Comparison of ENCODE assay signal across 1 cellular context in genomic region chrX:12950851-12951589, GRCh38.
TF ChIP-seq lines count a peak whose summit lies in the region.

No MANE protein-coding gene starts in this region.

TF ChIP-seq in GM12878, 131 proteins besides CTCF, POLR2A, EP300 and RAD21 (continued from another document):
- TF ChIP-seq HSF1 (IDR thresholded peaks at IDR 0.05; ENCODE audit: low read depth, low read length) (no peak), PRDM15 (CRISPR knock-in tag; IDR thresholded peaks at IDR 0.05) (no peak), GATAD2B (conservative IDR thresholded peaks at IDR 0.05; ENCODE audit: low read depth) (no peak; the same call in 1 of the 2 replicates), NRF1 (conservative IDR thresholded peaks at IDR 0.05; ENCODE audit: low read depth, low read length) (no peak), EZH2 (IDR thresholded peaks at IDR 0.05; ENCODE audit: borderline replicate concordance, control insufficient read depth, low read depth, low read length) (no peak), E4F1 (IDR thresholded peaks at IDR 0.05; ENCODE audit: borderline replicate concordance, partially characterized antibody) (no peak), KAT2A (conservative IDR thresholded peaks at IDR 0.05; ENCODE audit: control insufficient read depth, low read depth, low read length) (no peak), MLLT1 (IDR thresholded peaks at IDR 0.05) (peak; percentile 94), SUZ12 (IDR thresholded peaks at IDR 0.05; ENCODE audit: unreplicated experiment) (no peak), GABPA (IDR thresholded peaks at IDR 0.05; ENCODE audit: low read depth) (no peak), JUNB (IDR thresholded peaks at IDR 0.05) (peak; percentile 72), IKZF2 (IDR thresholded peaks at IDR 0.05) (peak; percentile 83 to 87), LARP7 (IDR thresholded peaks at IDR 0.05) (0 out of 2 replicates have a peak, but pooled peaks have one; percentile 69), SIX5 (IDR thresholded peaks at IDR 0.05; ENCODE audit: low read depth, low read length, severe bottlenecking) (no peak), ZSCAN29 (IDR thresholded peaks at IDR 0.05) (no peak), SMARCA5 (IDR thresholded peaks at IDR 0.05) (peak; percentile 90), NKRF (conservative IDR thresholded peaks at IDR 0.05) (no peak), TAF1 (IDR thresholded peaks at IDR 0.05; ENCODE audit: borderline replicate concordance, low read depth, low read length) (peak; percentile 63; the same call in 1 of the 2 replicates), RB1 (IDR thresholded peaks at IDR 0.05; ENCODE audit: borderline replicate concordance) (0 out of 2 replicates have a peak, but pooled peaks have one; percentile 27)
